In the genomic region with DNA sequence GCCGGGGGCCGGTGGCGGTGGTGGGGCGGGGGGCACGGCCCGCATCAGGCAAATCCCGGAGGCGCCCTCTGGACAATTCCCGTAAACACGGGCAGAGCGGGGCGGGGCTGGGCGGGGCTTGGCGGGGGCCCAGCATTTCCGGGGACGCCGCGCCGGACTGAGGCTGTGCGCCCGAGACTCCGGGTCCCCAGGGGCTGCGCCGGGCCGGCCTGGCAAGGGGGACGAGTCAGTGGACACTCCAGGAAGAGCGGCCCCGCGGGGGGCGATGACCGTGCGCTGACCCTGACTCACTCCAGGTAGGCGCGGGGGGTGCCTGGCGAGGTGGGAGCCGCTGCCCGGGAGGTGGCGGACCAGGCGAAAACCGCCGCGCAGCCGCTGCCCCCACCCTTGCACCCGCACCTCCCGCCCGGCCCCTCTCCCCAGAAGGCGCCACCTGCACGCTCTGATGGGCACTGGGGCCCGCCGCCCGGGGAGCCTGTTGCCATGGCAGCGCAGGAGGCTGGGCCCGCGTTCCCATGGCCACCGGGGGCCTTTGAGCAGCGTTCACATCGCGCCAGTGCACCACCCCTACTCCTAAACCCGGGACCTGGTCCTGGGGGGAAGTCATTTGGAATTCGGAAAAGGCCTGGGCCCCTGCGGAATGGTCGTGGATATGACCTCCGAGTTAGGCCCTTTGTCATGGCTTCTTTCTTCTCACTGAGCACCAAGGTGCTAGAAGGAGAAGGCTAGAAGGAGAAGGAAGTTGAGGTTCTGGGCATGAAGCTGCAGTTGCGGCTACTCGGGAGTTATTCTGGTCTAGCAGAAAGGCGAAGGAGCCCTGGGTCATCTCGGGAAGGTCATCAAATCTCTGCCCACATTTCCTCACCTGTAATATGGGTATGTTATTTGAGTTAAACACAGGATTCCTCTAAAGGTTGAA, we compare ENCODE assay signal across 8 cellular contexts. TPM values are rescaled to one million over a fixed set of nuclear protein-coding genes. Genes with fewer than 3 reads are reported as not detected.
A peak's percentile ranks its signal among the peaks of the same experiment; 100 is the strongest.
DNase-seq lines count a peak whose midpoint lies in the region; ATAC-seq and TF ChIP-seq lines count a peak whose summit lies in the region.

No MANE protein-coding gene starts in this region.

- H3K9ac ChIP-seq in neuronal stem cell (ENCODE audit: low read depth, low read length, poor library complexity): peak overlapping the region; percentile 70

- WGBS in neuronal stem cell (ENCODE audit: extremely low coverage in 2 of 2, insufficient read length in 2 of 2, insufficient replicate concordance in 1 of 2), 2 donors: no CpG with 5 or more reads among the region's 67 CpGs

- H2AFZ ChIP-seq in neuronal stem cell (ENCODE audit: low read length): peak overlapping the region; percentile 94

- no peak overlapping the region for H4K91ac ChIP-seq in neuronal stem cell (ENCODE audit: low read depth, low read length, poor library complexity)

- no peaks in the 10 kb centered on the region for H3K79me1 ChIP-seq in neuronal stem cell (ENCODE audit: low read depth, low read length)

- H2BK15ac ChIP-seq in neuronal stem cell (ENCODE audit: low read length): peak overlapping the region; percentile 75

- H2AK5ac ChIP-seq in neuronal stem cell (ENCODE audit: low read depth, low read length): no peak overlapping the region

- intact Hi-C loops in uterus (cut with DNase I; ENCODE audit: low total_unique reads): no loop called here

- H4K8ac ChIP-seq in neuronal stem cell (ENCODE audit: low read depth, low read length): peak overlapping the region; percentile 65

- H3K14ac ChIP-seq in neuronal stem cell (ENCODE audit: low read length): no peak overlapping the region

- peak overlapping the region; percentile 91 for H3K23ac ChIP-seq in neuronal stem cell (ENCODE audit: low read depth, low read length, poor library complexity)

- H3K4ac ChIP-seq in neuronal stem cell (ENCODE audit: low read length): peak overlapping the region; percentile 37

- DNase-seq in DMS114 treated with DMSO at 0.1 percent for 48 hours (lab: John Stamatoyannopoulos, UW; ENCODE audit: unreplicated experiment) (peak; percentile 46), HUDEP-2 (lab: John Stamatoyannopoulos, UW; ENCODE audit: unreplicated experiment in 76 of 76) (peak in 59 of 76 experiments; percentile 10 to 83 (median 53)), RPMI7951 (ENCODE audit: low read depth) (peak; percentile 68), activated gamma-delta T cell (lab: John Stamatoyannopoulos, UW) (peak; percentile 30), germinal center (ENCODE audit: low spot score) (peak; percentile 87), neuronal stem cell (ENCODE audit: low spot score) (peak; percentile 51), uterus (peak; percentile 61 to 76)

- H3K27me3 ChIP-seq in neuronal stem cell (ENCODE audit: control insufficient read depth in 3 of 3, insufficient read depth in 3 of 3, low read depth in 1 of 3, low read length in 3 of 3) (no peaks in the 10 kb centered on the region), uterus (no peaks in the 10 kb centered on the region)

- peak; percentile 58 for ATAC-seq in GM21360 (IDR thresholded peaks at IDR 0.05; ENCODE audit: unreplicated experiment)

- H3K36me3 ChIP-seq in neuronal stem cell (replicated peaks in 1 of 2; ENCODE audit: control insufficient read depth in 2 of 2, insufficient read depth in 2 of 2, low read length in 2 of 2) (no peaks in the 10 kb centered on the region), uterus (no peaks in the 10 kb centered on the region)

- H3K4me1 ChIP-seq in neuronal stem cell (ENCODE audit: control insufficient read depth in 2 of 2, insufficient read depth in 1 of 2, low read depth in 1 of 2, low read length in 2 of 2) (peaks cover 5 to 16% of the 10 kb centered on the region in 2 donors), uterus (peaks cover 0 to 8% of the 10 kb centered on the region in 2 donors)

- H3K4me2 ChIP-seq in neuronal stem cell (ENCODE audit: insufficient read depth, low read length, poor library complexity, severe bottlenecking): peak overlapping the region; percentile 77

- H2BK5ac ChIP-seq in neuronal stem cell (ENCODE audit: low read length): peak overlapping the region; percentile 87

- no peak overlapping the region for H2BK12ac ChIP-seq in neuronal stem cell (ENCODE audit: low read length)

- peak in 1 of 2 donors; percentile 53 for TF ChIP-seq POLR2A in uterus (IDR thresholded peaks at IDR 0.05)

- H3K9me3 ChIP-seq in neuronal stem cell (replicated peaks in 1 of 2; ENCODE audit: control insufficient read depth in 2 of 2, insufficient read depth in 1 of 2, low read depth in 1 of 2, low read length in 2 of 2): no peaks in the 10 kb centered on the region
- H3K9me3 ChIP-seq in uterus: no peaks in the 10 kb centered on the region

- H3K4me3 ChIP-seq in neuronal stem cell (ENCODE audit: low read length in 2 of 2): peak overlapping the region; percentile 58 to 90
- peak overlapping the region; percentile 74 to 78 for H3K4me3 ChIP-seq in uterus

- peak overlapping the region; percentile 2 for H3K27ac ChIP-seq in neuronal stem cell (replicated peaks; ENCODE audit: low read length)
- H3K27ac ChIP-seq in uterus: peak overlapping the region; percentile 94 to 98

- H3K18ac ChIP-seq in neuronal stem cell (ENCODE audit: low read length): peak overlapping the region; percentile 98

- H2BK120ac ChIP-seq in neuronal stem cell (ENCODE audit: low read depth, low read length): peak overlapping the region; percentile 87

- TF ChIP-seq CTCF in uterus (IDR thresholded peaks at IDR 0.05): peak in 1 of 4 experiments; percentile 3

RNA-seq across cellular contexts. Expression of gene SEMA4B, which starts 16.1 kb away (rescaled TPM):
- total RNA-seq in RPMI7951 (2014; rRNA removed; shearing (Covaris generic)): 18.1 and 20.9 TPM in 2 replicates
- 15.2 TPM for polyA plus RNA-seq in neuronal stem cell (2013, experiment 1 of 2)
- polyA plus RNA-seq in neuronal stem cell (2013, experiment 2 of 2): 15.6 TPM
- total RNA-seq in uterus: 10 to 100 TPM in 3 of 4 donors, 1 to 10 TPM in 1; 6.7 to 50.1 (median 22.8) TPM

RNA-seq across cellular contexts. Expression of gene CIB1, which starts 48.7 kb away (rescaled TPM):
- total RNA-seq in RPMI7951 (2014; rRNA removed; shearing (Covaris generic)): 86.9 and 92.3 TPM in 2 replicates
- 18.7 TPM for polyA plus RNA-seq in neuronal stem cell (2013, experiment 1 of 2)
- 18.6 TPM for polyA plus RNA-seq in neuronal stem cell (2013, experiment 2 of 2)
- 10 to 100 TPM in 3 of 4 donors, 1 to 10 TPM in 1; 9.5 to 80.7 (median 49.2) TPM for total RNA-seq in uterus

RNA-seq across cellular contexts. Expression of gene GDPGP1, which starts 49.0 kb away (rescaled TPM):
- 4.3 and 5.9 TPM in 2 replicates for total RNA-seq in RPMI7951 (2014; rRNA removed; shearing (Covaris generic))
- 1.2 TPM for polyA plus RNA-seq in neuronal stem cell (2013, experiment 1 of 2)
- 1.6 TPM for polyA plus RNA-seq in neuronal stem cell (2013, experiment 2 of 2)
- total RNA-seq in uterus: 10 to 100 TPM in 1 of 4 donors, 1 to 10 TPM in 1, under 1 TPM in 2; under 0.01 to 15.0 (median 4.0) TPM

Comparison
In these comparisons a context has a peak if more than half of its experiments do, and no peak if none do; other contexts are left out.
1. Peak in every context shown above with its lines: DNase-seq, ATAC-seq, H3K4me3 ChIP-seq and H3K27ac ChIP-seq.
2. DNase-seq: peak in every context shown above with its lines; median percentile 87 in germinal center; 68 in uterus; 68 in RPMI7951; 53 in HUDEP-2; 51 in neuronal stem cell; 46 in DMS114 treated with DMSO at 0.1 percent for 48 hours; 30 in activated gamma-delta T cell.